8 cellular contexts compared by ENCODE assay signal in genomic region chr17:68087131-68087623, GRCh38. TPM values are rescaled to one million over a fixed set of nuclear protein-coding genes. Genes with fewer than 3 reads are reported as not detected.
DNase-seq lines count a peak whose midpoint lies in the region; ATAC-seq and TF ChIP-seq lines count a peak whose summit lies in the region.
"Not testable (repeated sequence)": the region's sequence is repeated elsewhere in the genome, so short reads cannot be mapped to it uniquely, and the experiment has no call there.

No MANE protein-coding gene starts in this region.

- peak; percentile 1 for DNase-seq in DMS79 (lab: John Stamatoyannopoulos, UW)
- DNase-seq in Jurkat, Clone E6-1 (ENCODE audit: low read depth, low spot score), result peak; percentile 85
- DNase-seq in activated T-cell treated with anti-CD3 and anti-CD28 coated beads, Interleukin-2, amount 50 U/mL, for 24 hours, result peak; percentile 57
- not testable (repeated sequence) for DNase-seq in smooth muscle cell (lab: John Stamatoyannopoulos, UW; ENCODE audit: unreplicated experiment)

- H3K79me2 ChIP-seq in smooth muscle cell (ENCODE audit: low read depth), result not testable (repeated sequence)

- peaks cover 15% of the 10 kb centered on the region for H3F3A ChIP-seq in smooth muscle cell (ENCODE audit: low read depth)

- not testable (repeated sequence) for H3K4me1 ChIP-seq in smooth muscle cell (ENCODE audit: low read depth)

- H2AFZ ChIP-seq in smooth muscle cell (ENCODE audit: low read depth), result not testable (repeated sequence)

- 43% methylated on average over 11 of the region's 11 CpGs for WGBS in smooth muscle cell (ENCODE audit: low lambda C conversion rate)

- H3K9me3 ChIP-seq in smooth muscle cell (replicated peaks; ENCODE audit: low read depth), result not testable (repeated sequence)

- H3K9me3 Mint-ChIP-seq in T-helper 1 cell treated with Interleukin-12 subunit alpha and Interleukin-12 subunit beta and Interleukin-4 antibody, amounts not matched to agents 30 μg/mL and 1 μg/mL, for 36 hours; activated T-cell treated with anti-CD3 and anti-CD28 coated beads, Interleukin-2, amount 50 U/mL, for 24 hours; dendritic cell treated with granulocyte-macrophage colony-stimulating factor and Interleukin-4, amounts not matched to agents 40 ng/mL and 50 ng/mL, for 4 days: not testable (repeated sequence)

- not testable (repeated sequence) for H3K27me3 ChIP-seq in smooth muscle cell (ENCODE audit: low read depth)

- peak overlapping the region; percentile 28 for H3K4me3 ChIP-seq in Jurkat, Clone E6-1 (ENCODE audit: low read length)
- H3K4me3 ChIP-seq in smooth muscle cell, result not testable (repeated sequence)

- peak overlapping the region; percentile 70 for H3K4me2 ChIP-seq in smooth muscle cell

- peaks cover 36% of the 10 kb centered on the region for H3K4me1 Mint-ChIP-seq in T-helper 1 cell treated with Interleukin-12 subunit alpha and Interleukin-12 subunit beta and Interleukin-4 antibody, amounts not matched to agents 30 μg/mL and 1 μg/mL, for 36 hours (ENCODE audit: low read depth)
- peaks cover 38% of the 10 kb centered on the region for H3K4me1 Mint-ChIP-seq in activated T-cell treated with anti-CD3 and anti-CD28 coated beads, Interleukin-2, amount 50 U/mL, for 24 hours (ENCODE audit: low read depth)
- peaks cover 49% of the 10 kb centered on the region for H3K4me1 Mint-ChIP-seq in dendritic cell treated with granulocyte-macrophage colony-stimulating factor and Interleukin-4, amounts not matched to agents 40 ng/mL and 50 ng/mL, for 4 days (ENCODE audit: low read depth)

- ATAC-seq in GM19395 (IDR thresholded peaks at IDR 0.05; ENCODE audit: unreplicated experiment), result peak; percentile 58
- ATAC-seq in HG02759 (IDR thresholded peaks at IDR 0.05; ENCODE audit: unreplicated experiment), result peak; percentile 57

- TF ChIP-seq CTCF in smooth muscle cell (IDR thresholded peaks at IDR 0.05; ENCODE audit: borderline replicate concordance, insufficient read depth, poor library complexity, severe bottlenecking), result not testable (repeated sequence)

- not testable (repeated sequence) for H3K9ac ChIP-seq in smooth muscle cell (ENCODE audit: low read depth)

- H3K27ac Mint-ChIP-seq in T-helper 1 cell treated with Interleukin-12 subunit alpha and Interleukin-12 subunit beta and Interleukin-4 antibody, amounts not matched to agents 30 μg/mL and 1 μg/mL, for 36 hours, result peak overlapping the region; percentile 49
- peak overlapping the region; percentile 68 for H3K27ac Mint-ChIP-seq in activated T-cell treated with anti-CD3 and anti-CD28 coated beads, Interleukin-2, amount 50 U/mL, for 24 hours
- peak overlapping the region; percentile 79 for H3K27ac Mint-ChIP-seq in dendritic cell treated with granulocyte-macrophage colony-stimulating factor and Interleukin-4, amounts not matched to agents 40 ng/mL and 50 ng/mL, for 4 days

- peak overlapping the region; percentile 73 for H3K27ac ChIP-seq in smooth muscle cell (ENCODE audit: low read depth)

- peak overlapping the region; percentile 51 for H3K4me3 Mint-ChIP-seq in T-helper 1 cell treated with Interleukin-12 subunit alpha and Interleukin-12 subunit beta and Interleukin-4 antibody, amounts not matched to agents 30 μg/mL and 1 μg/mL, for 36 hours
- peak overlapping the region; percentile 48 for H3K4me3 Mint-ChIP-seq in activated T-cell treated with anti-CD3 and anti-CD28 coated beads, Interleukin-2, amount 50 U/mL, for 24 hours
- not testable (repeated sequence) for H3K4me3 Mint-ChIP-seq in dendritic cell treated with granulocyte-macrophage colony-stimulating factor and Interleukin-4, amounts not matched to agents 40 ng/mL and 50 ng/mL, for 4 days

- intact Hi-C loops in dendritic cell treated with granulocyte-macrophage colony-stimulating factor and Interleukin-4, amounts not matched to agents 40 ng/mL and 50 ng/mL, for 4 days (cut with micrococcal nuclease), result not testable (repeated sequence)

- not testable (repeated sequence) for H3K27me3 Mint-ChIP-seq in T-helper 1 cell treated with Interleukin-12 subunit alpha and Interleukin-12 subunit beta and Interleukin-4 antibody, amounts not matched to agents 30 μg/mL and 1 μg/mL, for 36 hours (ENCODE audit: low read depth); activated T-cell treated with anti-CD3 and anti-CD28 coated beads, Interleukin-2, amount 50 U/mL, for 24 hours; dendritic cell treated with granulocyte-macrophage colony-stimulating factor and Interleukin-4, amounts not matched to agents 40 ng/mL and 50 ng/mL, for 4 days

- H3K36me3 Mint-ChIP-seq in T-helper 1 cell treated with Interleukin-12 subunit alpha and Interleukin-12 subunit beta and Interleukin-4 antibody, amounts not matched to agents 30 μg/mL and 1 μg/mL, for 36 hours (ENCODE audit: low read depth); activated T-cell treated with anti-CD3 and anti-CD28 coated beads, Interleukin-2, amount 50 U/mL, for 24 hours (ENCODE audit: low read depth); dendritic cell treated with granulocyte-macrophage colony-stimulating factor and Interleukin-4, amounts not matched to agents 40 ng/mL and 50 ng/mL, for 4 days (ENCODE audit: low read depth): not testable (repeated sequence)

- H3K36me3 ChIP-seq in smooth muscle cell (ENCODE audit: low read depth), result not testable (repeated sequence)

- H4K20me1 ChIP-seq in smooth muscle cell (ENCODE audit: low read depth), result not testable (repeated sequence)

RNA-seq across cellular contexts. Expression of gene KPNA2, which starts 51.6 kb away (rescaled TPM):
- 428 TPM for polyA plus RNA-seq in Jurkat, Clone E6-1 (2012; ENCODE audit: insufficient read depth, insufficient read length)
- total RNA-seq in smooth muscle cell, result 84.6 and 88.3 TPM in 2 replicates
- polyA plus RNA-seq in smooth muscle cell, result 108 and 135 TPM in 2 replicates
